1 cellular context compared by ENCODE assay signal in genomic region chr17:56577810-56578209, GRCh38.
TF ChIP-seq lines count a peak whose summit lies in the region.

No MANE protein-coding gene starts in this region.

TF ChIP-seq in H1, 55 proteins besides CTCF, POLR2A, EP300 and RAD21 (continued from another document):
- TF ChIP-seq EGR1 (IDR thresholded peaks at IDR 0.05; ENCODE audit: borderline replicate concordance, low read depth, low read length) = no peak
- TF ChIP-seq CHD1 (IDR thresholded peaks at IDR 0.05; ENCODE audit: low read depth, low read length) = no peak
- no peak for TF ChIP-seq EZH2 (IDR thresholded peaks at IDR 0.05; ENCODE audit: low read depth, low read length, severe bottlenecking)
- no peak for TF ChIP-seq TEAD4 (IDR thresholded peaks at IDR 0.05; ENCODE audit: low read depth, low read length)
- no peak for TF ChIP-seq RBBP5 (IDR thresholded peaks at IDR 0.05; ENCODE audit: borderline replicate concordance, low read depth, low read length)
- no peak for TF ChIP-seq GABPA (IDR thresholded peaks at IDR 0.05; ENCODE audit: borderline replicate concordance, insufficient read depth, low read length)
- no peak for TF ChIP-seq MAFK (IDR thresholded peaks at IDR 0.05; ENCODE audit: low read depth, low read length)
- TF ChIP-seq POLR2AphosphoS5 (IDR thresholded peaks at IDR 0.05; ENCODE audit: low read depth, low read length) = no peak
- no peak for TF ChIP-seq SIX5 (IDR thresholded peaks at IDR 0.05; ENCODE audit: low read depth, low read length)
- TF ChIP-seq KDM5A (IDR thresholded peaks at IDR 0.05; ENCODE audit: low read length) = no peak
- TF ChIP-seq SP1 (IDR thresholded peaks at IDR 0.05; ENCODE audit: low read depth, low read length) = no peak
- no peak for TF ChIP-seq PHF8 (conservative IDR thresholded peaks at IDR 0.05; ENCODE audit: low read depth, low read length)
- no peak for TF ChIP-seq NRF1 (IDR thresholded peaks at IDR 0.05; ENCODE audit: low read depth, low read length)
- no peak for TF ChIP-seq CTBP2 (IDR thresholded peaks at IDR 0.05; ENCODE audit: borderline replicate concordance, insufficient read depth, insufficient read length, low read length)
- TF ChIP-seq TAF1 (IDR thresholded peaks at IDR 0.05; ENCODE audit: low read depth, low read length) = no peak
